Comparison of ENCODE assay signal across 25 cellular contexts in the genomic region with DNA sequence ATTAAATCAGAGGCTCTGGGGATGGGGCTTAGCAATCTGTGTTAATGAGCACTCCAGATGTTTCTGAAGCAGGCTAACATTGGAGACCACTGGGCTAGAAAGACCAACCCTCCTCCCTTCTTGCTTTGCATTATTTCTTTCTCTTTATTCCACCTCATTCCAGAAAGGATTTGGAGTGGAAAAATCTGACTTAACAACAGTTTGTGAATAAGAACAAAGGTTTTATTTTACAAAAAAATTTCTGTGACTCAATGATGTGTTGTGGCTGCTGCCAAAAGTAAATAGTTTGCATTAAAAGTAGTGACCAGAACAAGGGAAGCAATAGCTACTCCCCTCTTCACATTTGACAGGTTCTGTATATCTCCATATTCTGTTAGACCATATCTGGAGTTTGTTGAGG.
"Had no signal": no experiment of that assay in that cellular context is flagged by ENCODE, and none has a peak within 500 bp of the region (broad histone marks: within the 10 kb centered on the region; RNA-seq: fewer than 3 reads in every experiment).

No MANE protein-coding gene starts in this region.

- H3K4me1 ChIP-seq: adrenal gland, ascending aorta, transverse colon, uterus had no signal

- H3K36me3 Mint-ChIP-seq: activated naive CD4-positive, alpha-beta T cell treated with anti-CD3 and anti-CD28 coated beads, Interleukin-2, amount 50 U/mL, for 24 hours; natural killer cell treated with Interleukin-12 subunit alpha and Interleukin-12 subunit beta and Interleukin-15 and Interleukin-18, amount 100 ng/mL, for 72 hours; stimulated activated naive B cell treated with anti-CD40 and anti-IgM and Interleukin-4, amounts not matched to agents 10 μg/mL and 1 μg/mL and 100 μg/mL, for 72 hours; WTC11 had no signal

- H3K27me3 Mint-ChIP-seq: natural killer cell treated with Interleukin-12 subunit alpha and Interleukin-12 subunit beta and Interleukin-15 and Interleukin-18, amount 100 ng/mL, for 72 hours; stimulated activated naive B cell treated with anti-CD40 and anti-IgM and Interleukin-4, amounts not matched to agents 10 μg/mL and 1 μg/mL and 100 μg/mL, for 72 hours had no signal

- ATAC-seq: left ventricle myocardium superior; natural killer cell treated with Interleukin-12 subunit alpha and Interleukin-12 subunit beta and Interleukin-15 and Interleukin-18, amount 100 ng/mL, for 72 hours; pancreas; sciatic nerve; stimulated activated naive B cell treated with anti-CD40 and anti-IgM and Interleukin-4, amounts not matched to agents 10 μg/mL and 1 μg/mL and 100 μg/mL, for 72 hours; WTC11 had no signal

- H3K27me3 ChIP-seq: adrenal gland, ascending aorta, neutrophil, pancreas, transverse colon, uterus had no signal

- H3K9me3 ChIP-seq: adrenal gland, ascending aorta, neutrophil, pancreas, transverse colon, uterus had no signal

- H3K4me3 Mint-ChIP-seq: activated naive CD4-positive, alpha-beta T cell treated with anti-CD3 and anti-CD28 coated beads, Interleukin-2, amount 50 U/mL, for 24 hours; natural killer cell treated with Interleukin-12 subunit alpha and Interleukin-12 subunit beta and Interleukin-15 and Interleukin-18, amount 100 ng/mL, for 72 hours; stimulated activated naive B cell treated with anti-CD40 and anti-IgM and Interleukin-4, amounts not matched to agents 10 μg/mL and 1 μg/mL and 100 μg/mL, for 72 hours; T-helper 1 cell treated with Interleukin-12 subunit alpha and Interleukin-12 subunit beta and Interleukin-4 antibody, amounts not matched to agents 30 μg/mL and 1 μg/mL, for 36 hours; WTC11 had no signal

- H3K27ac ChIP-seq: adrenal gland, ascending aorta, neutrophil, pancreas, transverse colon, uterus had no signal

- DNase-seq: activated gamma-delta T cell treated with Interleukin-2 at 50 U/mL for 16 hours; activated T-cell treated with anti-CD3 and anti-CD28 coated beads, Interleukin-2, amount 50 U/mL, for 1 hour; adrenal gland; dermis blood vessel endothelial cell; effector CD8-positive, alpha-beta T cell; erythroblast; foreskin melanocyte; glutamatergic neuron; hippocampal formation; left ventricle myocardium superior; mammary epithelial cell; midbrain; pancreas; small intestine; stimulated activated naive B cell treated with anti-CD40 and anti-IgM and Interleukin-4, amounts not matched to agents 10 μg/mL and 1 μg/mL and 100 μg/mL, for 72 hours; T1000; transverse colon; uterus had no signal

- H3K4me3 ChIP-seq: adrenal gland, ascending aorta, pancreas, transverse colon, uterus had no signal

- H3K27ac Mint-ChIP-seq: activated naive CD4-positive, alpha-beta T cell treated with anti-CD3 and anti-CD28 coated beads, Interleukin-2, amount 50 U/mL, for 24 hours; natural killer cell treated with Interleukin-12 subunit alpha and Interleukin-12 subunit beta and Interleukin-15 and Interleukin-18, amount 100 ng/mL, for 72 hours; stimulated activated naive B cell treated with anti-CD40 and anti-IgM and Interleukin-4, amounts not matched to agents 10 μg/mL and 1 μg/mL and 100 μg/mL, for 72 hours; T-helper 1 cell treated with Interleukin-12 subunit alpha and Interleukin-12 subunit beta and Interleukin-4 antibody, amounts not matched to agents 30 μg/mL and 1 μg/mL, for 36 hours; WTC11 had no signal

- H3K9me3 Mint-ChIP-seq: activated naive CD4-positive, alpha-beta T cell treated with anti-CD3 and anti-CD28 coated beads, Interleukin-2, amount 50 U/mL, for 24 hours; stimulated activated naive B cell treated with anti-CD40 and anti-IgM and Interleukin-4, amounts not matched to agents 10 μg/mL and 1 μg/mL and 100 μg/mL, for 72 hours; T-helper 1 cell treated with Interleukin-12 subunit alpha and Interleukin-12 subunit beta and Interleukin-4 antibody, amounts not matched to agents 30 μg/mL and 1 μg/mL, for 36 hours; WTC11 had no signal

- H3K36me3 ChIP-seq: adrenal gland, ascending aorta, neutrophil, pancreas, transverse colon, uterus had no signal

- H3K4me1 Mint-ChIP-seq: activated naive CD4-positive, alpha-beta T cell treated with anti-CD3 and anti-CD28 coated beads, Interleukin-2, amount 50 U/mL, for 24 hours; stimulated activated naive B cell treated with anti-CD40 and anti-IgM and Interleukin-4, amounts not matched to agents 10 μg/mL and 1 μg/mL and 100 μg/mL, for 72 hours; WTC11 had no signal
